In genomic region chr4:55842312-55842711, GRCh38 we compare ENCODE assay signal across 21 cellular contexts. TPM values are rescaled to one million over a fixed set of nuclear protein-coding genes. Genes with fewer than 3 reads are reported as not detected.
"Had no signal": no experiment of that assay in that cellular context is flagged by ENCODE, and none has a peak within 500 bp of the region (broad histone marks: within the 10 kb centered on the region; RNA-seq: fewer than 3 reads in every experiment).

No MANE protein-coding gene starts in this region.

RNA-seq across cellular contexts. Expression of gene EXOC1L, which starts 22.7 kb away (rescaled TPM):
- total RNA-seq: kidney; left colon; left lung; liver; lower lobe of right lung; mammary epithelial cell; mucosa of gallbladder; naive thymus-derived CD8-positive, alpha-beta T cell; occipital lobe; osteocyte; posterior vena cava; pulmonary artery endothelial cell; renal cortical epithelial cell; right atrium auricular region; right lobe of liver; thyroid gland; transverse colon; upper lobe of left lung; urinary bladder; vagina had no signal
- polyA plus RNA-seq: liver; mammary epithelial cell; naive thymus-derived CD8-positive, alpha-beta T cell; stomach had no signal
